Comparison of ENCODE assay signal across 25 cellular contexts in genomic region chr1:216190438-216190837, GRCh38.
"Had no signal": no experiment of that assay in that cellular context is flagged by ENCODE, and none has a peak within 500 bp of the region (broad histone marks: within the 10 kb centered on the region; RNA-seq: fewer than 3 reads in every experiment).

No MANE protein-coding gene starts in this region.

- H3K4me3 ChIP-seq: left ventricle myocardium inferior, lung, mucosa of descending colon, ovary, right atrium auricular region, right lobe of liver, smooth muscle cell, tibial nerve, upper lobe of right lung had no signal

- DNase-seq: hypothalamus; immature natural killer cell; islet precursor cell; left ventricle myocardium inferior; midbrain; mucosa of descending colon; naive thymus-derived CD4-positive, alpha-beta T cell; ovary; right lobe of liver; stimulated activated CD4-positive, alpha-beta T cell treated with anti-CD3 and anti-CD28 coated beads, Interleukin-1b, Interleukin-23, amount 100 ng/mL, for 48 hours; stimulated activated CD4-positive, alpha-beta T cell treated with anti-CD3 and anti-CD28 coated beads, Interleukin-2, amount 100 ng/mL, for 48 hours; stimulated activated CD4-positive, alpha-beta T cell treated with anti-CD3 and anti-CD28 coated beads, Interleukin-4, amount 100 ng/mL, for 4 hours; stimulated activated CD8-positive, alpha-beta memory T cell treated with anti-CD3 and anti-CD28 coated beads, Interleukin-4, amount 100 ng/mL, for 48 hours; stimulated activated naive CD4-positive, alpha-beta T cell treated with Interleukin-2 at 50 U/mL for 16 hours; stimulated activated naive CD8-positive, alpha-beta T cell treated with anti-CD3 and anti-CD28 coated beads, Interleukin-15, amount 100 ng/mL, for 72 hours; substantia nigra; upper lobe of right lung had no signal

- FAIRE-seq: urothelium cell line had no signal

- H3K9me3 ChIP-seq: left ventricle myocardium inferior, mucosa of descending colon, ovary, right atrium auricular region, right lobe of liver, tibial nerve, upper lobe of right lung had no signal

- H3K4me1 Mint-ChIP-seq: immature natural killer cell; naive thymus-derived CD4-positive, alpha-beta T cell; stimulated activated memory B cell treated with anti-CD40 and anti-IgM and Interleukin-4, amounts not matched to agents 10 μg/mL and 1 μg/mL and 100 μg/mL, for 72 hours; stimulated activated naive CD8-positive, alpha-beta T cell treated with anti-CD3 and anti-CD28 coated beads, Interleukin-15, amount 100 ng/mL, for 72 hours had no signal

- H3K4me3 Mint-ChIP-seq: immature natural killer cell; naive thymus-derived CD4-positive, alpha-beta T cell; natural killer cell treated with Interleukin-12 subunit alpha and Interleukin-12 subunit beta and Interleukin-15 and Interleukin-18, amount 100 ng/mL, for 72 hours; stimulated activated memory B cell treated with anti-CD40 and anti-IgM and Interleukin-4, amounts not matched to agents 10 μg/mL and 1 μg/mL and 100 μg/mL, for 72 hours; stimulated activated naive CD8-positive, alpha-beta T cell treated with anti-CD3 and anti-CD28 coated beads, Interleukin-15, amount 100 ng/mL, for 72 hours had no signal

- H3K4me2 ChIP-seq: smooth muscle cell had no signal

- H3K36me3 ChIP-seq: left ventricle myocardium inferior, ovary, right atrium auricular region, right lobe of liver, tibial nerve, upper lobe of right lung had no signal

- H3K4me1 ChIP-seq: left ventricle myocardium inferior, right atrium auricular region, right lobe of liver, tibial nerve, upper lobe of right lung had no signal

- H3K36me3 Mint-ChIP-seq: immature natural killer cell; stimulated activated memory B cell treated with anti-CD40 and anti-IgM and Interleukin-4, amounts not matched to agents 10 μg/mL and 1 μg/mL and 100 μg/mL, for 72 hours had no signal

- H3K27ac Mint-ChIP-seq: immature natural killer cell; naive thymus-derived CD4-positive, alpha-beta T cell; natural killer cell treated with Interleukin-12 subunit alpha and Interleukin-12 subunit beta and Interleukin-15 and Interleukin-18, amount 100 ng/mL, for 72 hours; progenitor cell of endocrine pancreas; stimulated activated memory B cell treated with anti-CD40 and anti-IgM and Interleukin-4, amounts not matched to agents 10 μg/mL and 1 μg/mL and 100 μg/mL, for 72 hours; stimulated activated naive CD8-positive, alpha-beta T cell treated with anti-CD3 and anti-CD28 coated beads, Interleukin-15, amount 100 ng/mL, for 72 hours had no signal

- H3K9me3 Mint-ChIP-seq: stimulated activated memory B cell treated with anti-CD40 and anti-IgM and Interleukin-4, amounts not matched to agents 10 μg/mL and 1 μg/mL and 100 μg/mL, for 72 hours had no signal

- H3K27me3 Mint-ChIP-seq: naive thymus-derived CD4-positive, alpha-beta T cell; natural killer cell treated with Interleukin-12 subunit alpha and Interleukin-12 subunit beta and Interleukin-15 and Interleukin-18, amount 100 ng/mL, for 72 hours; progenitor cell of endocrine pancreas; stimulated activated memory B cell treated with anti-CD40 and anti-IgM and Interleukin-4, amounts not matched to agents 10 μg/mL and 1 μg/mL and 100 μg/mL, for 72 hours; stimulated activated naive CD8-positive, alpha-beta T cell treated with anti-CD3 and anti-CD28 coated beads, Interleukin-15, amount 100 ng/mL, for 72 hours had no signal

- H3K27ac ChIP-seq: left ventricle myocardium inferior, ovary, right atrium auricular region, right lobe of liver, tibial nerve, upper lobe of right lung had no signal

- H3K27me3 ChIP-seq: ovary, right atrium auricular region, right lobe of liver, tibial nerve, upper lobe of right lung had no signal
